8 cellular contexts compared by ENCODE assay signal in the genomic region with DNA sequence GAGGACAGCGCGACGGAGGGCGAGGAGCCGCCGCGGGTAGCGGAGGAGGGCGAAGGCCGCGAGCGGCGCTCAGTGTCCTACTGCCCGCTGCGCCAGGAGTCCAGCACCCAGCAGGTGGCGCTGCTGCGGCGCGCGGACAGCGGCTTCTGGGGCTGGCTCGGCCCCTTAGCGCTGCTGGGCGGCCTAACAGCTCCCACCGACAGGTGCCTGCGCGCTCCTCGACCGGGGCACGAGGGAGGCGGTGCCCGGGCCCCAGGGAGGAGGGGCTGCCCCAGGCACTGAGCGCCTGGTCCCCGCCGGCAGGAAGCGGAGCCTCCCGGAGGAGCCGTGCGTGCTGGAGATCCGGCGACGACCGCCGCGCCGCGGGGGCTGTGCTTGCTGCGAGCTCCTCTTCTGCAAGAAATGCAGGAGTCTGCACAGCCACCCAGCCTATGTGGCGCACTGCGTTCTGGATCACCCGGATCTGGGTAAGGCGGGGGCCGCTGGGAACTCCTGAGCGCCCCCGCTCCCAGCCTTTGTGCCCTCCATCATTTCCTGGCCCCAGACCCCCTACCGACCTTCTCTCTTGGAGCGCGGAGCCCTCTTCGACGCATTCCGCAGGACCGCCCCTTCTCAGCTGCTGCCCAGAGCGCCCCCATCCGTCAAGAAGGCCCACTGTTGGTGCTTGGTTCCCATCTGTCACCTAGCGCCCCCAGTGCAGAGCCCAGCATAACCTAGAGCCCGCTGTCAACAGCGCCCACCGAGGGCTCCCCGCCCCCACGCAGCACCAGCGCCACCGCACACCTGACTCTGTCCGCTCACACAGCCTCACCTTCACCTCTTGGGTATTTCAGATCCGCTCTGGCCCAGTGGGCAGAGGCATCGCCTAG. TPM values are rescaled to one million over a fixed set of nuclear protein-coding genes. Genes with fewer than 3 reads are reported as not detected.
A peak's percentile ranks its signal among the peaks of the same experiment; 100 is the strongest.
DNase-seq lines count a peak whose midpoint lies in the region; ATAC-seq and TF ChIP-seq lines count a peak whose summit lies in the region.

No MANE protein-coding gene starts in this region.

- H3K9ac ChIP-seq in parathyroid adenoma, result peak overlapping the region; percentile 28

- no peaks in the 10 kb centered on the region for H3K27me3 Mint-ChIP-seq in activated naive CD8-positive, alpha-beta T cell treated with anti-CD3 and anti-CD28 coated beads for 36 hours

- H3K36me3 ChIP-seq in GM06990 (ENCODE audit: control insufficient read depth, insufficient read depth, low read length) (no peaks in the 10 kb centered on the region), parathyroid adenoma (ENCODE audit: control insufficient read depth, insufficient read depth, low read length) (no peaks in the 10 kb centered on the region), tibial artery (no peaks in the 10 kb centered on the region)

- H3K27ac ChIP-seq in parathyroid adenoma (peak overlapping the region; percentile 49), tibial artery (peak overlapping the region; percentile 8 to 60)

- H3K27ac Mint-ChIP-seq in activated naive CD8-positive, alpha-beta T cell treated with anti-CD3 and anti-CD28 coated beads for 36 hours, result peak overlapping the region; percentile 87

- ATAC-seq in HG02588 (IDR thresholded peaks at IDR 0.05; ENCODE audit: unreplicated experiment) (peak; percentile 74), Right ventricle myocardium superior (ENCODE audit: poor library complexity) (peak; percentile 99)

- peak overlapping the region; percentile 100 for H2AFZ ChIP-seq in parathyroid adenoma

- H3K9me3 Mint-ChIP-seq in activated naive CD8-positive, alpha-beta T cell treated with anti-CD3 and anti-CD28 coated beads for 36 hours, result no peaks in the 10 kb centered on the region

- no peaks in the 10 kb centered on the region for H3K79me2 ChIP-seq in parathyroid adenoma

- H3K36me3 Mint-ChIP-seq in activated naive CD8-positive, alpha-beta T cell treated with anti-CD3 and anti-CD28 coated beads for 36 hours, result no peaks in the 10 kb centered on the region

- peak; percentile 85 for TF ChIP-seq CTCF in GM06990 (IDR thresholded peaks at IDR 0.05; ENCODE audit: insufficient read depth, low read length, poor library complexity, severe bottlenecking)
- TF ChIP-seq CTCF in parathyroid adenoma (IDR thresholded peaks at IDR 0.05), result peak; percentile 93
- TF ChIP-seq CTCF in tibial artery (IDR thresholded peaks at IDR 0.05), result peak; percentile 97 to 99

- H3K27me3 ChIP-seq in GM06990 (replicated peaks; ENCODE audit: control insufficient read depth, insufficient read depth, low read length) (no peaks in the 10 kb centered on the region; the same call in 1 of the 2 replicates), parathyroid adenoma (ENCODE audit: control insufficient read depth, insufficient read depth, low read length) (no peaks in the 10 kb centered on the region), tibial artery (no peaks in the 10 kb centered on the region)

- H3K4me1 ChIP-seq in parathyroid adenoma (no peaks in the 10 kb centered on the region), tibial artery (peaks cover 0 to 22% (median 13%) of the 10 kb centered on the region in 4 donors)

- peak overlapping the region; percentile 76 for H3K4me2 ChIP-seq in parathyroid adenoma (ENCODE audit: low read length)

- H3K9me3 ChIP-seq in parathyroid adenoma (ENCODE audit: control insufficient read depth, low read length) (no peaks in the 10 kb centered on the region), tibial artery (no peaks in the 10 kb centered on the region)

- H3K4me3 ChIP-seq in GM06990 (replicated peaks; ENCODE audit: low read depth, low read length), result peak overlapping the region; percentile 58
- H3K4me3 ChIP-seq in parathyroid adenoma (ENCODE audit: low read depth, low read length), result peak overlapping the region; percentile 44
- H3K4me3 ChIP-seq in tibial artery, result peak overlapping the region; percentile 46 to 61

- peak overlapping the region; percentile 90 for H3K4me3 Mint-ChIP-seq in activated naive CD8-positive, alpha-beta T cell treated with anti-CD3 and anti-CD28 coated beads for 36 hours

- peak; percentile 93 for DNase-seq in GM06990 (ENCODE audit: extremely low read depth, insufficient read length)
- DNase-seq in NCI-H1092 treated with DMSO at 0.1 percent for 48 hours (lab: John Stamatoyannopoulos, UW), result peak; percentile 88
- DNase-seq in SKM-1 treated with dmso at 0.1 percent for 144 hours (lab: John Stamatoyannopoulos, UW; ENCODE audit: unreplicated experiment), result peak; percentile 75
- peak; percentile 94 for DNase-seq in activated naive CD8-positive, alpha-beta T cell treated with anti-CD3 and anti-CD28 coated beads for 36 hours
- peak; percentile 93 for DNase-seq in Right ventricle myocardium superior
- peak; percentile 75 to 92 for DNase-seq in tibial artery

- H3K4me1 Mint-ChIP-seq in activated naive CD8-positive, alpha-beta T cell treated with anti-CD3 and anti-CD28 coated beads for 36 hours, result peaks cover 11% of the 10 kb centered on the region

- intact Hi-C loops in Right ventricle myocardium superior (cut with DNase I) (loop anchor here (1.0 kb wide), 1 partner anchor 40 kb away; no protein-coding TSS in a partner anchor), tibial artery (cut with DNase I; ENCODE audit: low total_unique reads) (loop anchor here (1.0 kb wide), 1 partner anchor 41 kb away; no protein-coding TSS in a partner anchor)

RNA-seq across cellular contexts. Expression of a gene that starts 3.7 kb away (rescaled TPM):
- not detected for total RNA-seq in activated naive CD8-positive, alpha-beta T cell treated with anti-CD3 and anti-CD28 coated beads for 36 hours
- not detected for total RNA-seq in Right ventricle myocardium superior

RNA-seq across cellular contexts. Expression of a gene that starts 11.3 kb away (rescaled TPM):
- total RNA-seq in activated naive CD8-positive, alpha-beta T cell treated with anti-CD3 and anti-CD28 coated beads for 36 hours, result under 1 TPM; 0.40 to 0.43 TPM
- 0.11 TPM for total RNA-seq in Right ventricle myocardium superior

RNA-seq across cellular contexts. Expression of a gene that starts 31.1 kb away (rescaled TPM):
- under 1 TPM; 0.21 to 0.50 TPM for total RNA-seq in activated naive CD8-positive, alpha-beta T cell treated with anti-CD3 and anti-CD28 coated beads for 36 hours
- total RNA-seq in Right ventricle myocardium superior, result 1.2 TPM

RNA-seq across cellular contexts. Expression of a gene that starts 32.9 kb away (rescaled TPM):
- total RNA-seq in activated naive CD8-positive, alpha-beta T cell treated with anti-CD3 and anti-CD28 coated beads for 36 hours, result 1 to 10 TPM; 2.5 to 2.6 TPM
- 22.3 TPM for total RNA-seq in Right ventricle myocardium superior

RNA-seq across cellular contexts. Expression of a gene that starts 44.9 kb away (rescaled TPM):
- 100 to 1,000 TPM; 306 to 317 TPM for total RNA-seq in activated naive CD8-positive, alpha-beta T cell treated with anti-CD3 and anti-CD28 coated beads for 36 hours
- total RNA-seq in Right ventricle myocardium superior, result 94.8 TPM

Comparison
In these comparisons a context has a peak if more than half of its experiments do, and no peak if none do; other contexts are left out.
1. Peak in every context shown above with its lines: DNase-seq, ATAC-seq, H3K4me3 ChIP-seq and H3K27ac ChIP-seq.